Comparison of ENCODE assay signal across 22 cellular contexts in genomic region chr5:74422671-74423070, GRCh38.
A peak's percentile ranks its signal among the peaks of the same experiment; 100 is the strongest.
DNase-seq lines count a peak whose midpoint lies in the region; ATAC-seq, FAIRE-seq and TF ChIP-seq lines count a peak whose summit lies in the region.
"Had no signal": no experiment of that assay in that cellular context is flagged by ENCODE, and none has a peak within 500 bp of the region (broad histone marks: within the 10 kb centered on the region; RNA-seq: fewer than 3 reads in every experiment).

No MANE protein-coding gene starts in this region.

- H3K18ac ChIP-seq in neuronal stem cell (ENCODE audit: low read length), result no peak overlapping the region

- no peak overlapping the region for H3K14ac ChIP-seq in neuronal stem cell (ENCODE audit: low read length)

- no peak overlapping the region for H2AFZ ChIP-seq in astrocyte (ENCODE audit: low read depth, low read length)
- peak overlapping the region; percentile 33 for H2AFZ ChIP-seq in neuronal stem cell (ENCODE audit: low read length)

- H4K20me1 ChIP-seq in astrocyte (ENCODE audit: insufficient read depth, low read length), result no peaks in the 10 kb centered on the region
- H4K20me1 ChIP-seq: BLaER1 had no signal

- FAIRE-seq in astrocyte (lab: Jason Lieb, UNC), result no peak
- FAIRE-seq: A204.1, D721Med, GM12878, HepG2 had no signal

- no peak for ATAC-seq in HG03196 (IDR thresholded peaks at IDR 0.05; ENCODE audit: unreplicated experiment)
- ATAC-seq: GM12878, HepG2 had no signal

- peak; percentile 15 for DNase-seq in CD1c-positive myeloid dendritic cell (ENCODE audit: extremely low spot score)
- peak; percentile 32 for DNase-seq in M059J (ENCODE audit: low read depth)
- DNase-seq in astrocyte (ENCODE audit: low read depth), result no peak
- DNase-seq in neuronal stem cell (ENCODE audit: low spot score), result no peak
- no peak for DNase-seq in activated CD8-positive, alpha-beta memory T cell treated with anti-CD3 and anti-CD28 coated beads, Interleukin-2, amount 50 U/mL, for 4 hours
- DNase-seq in immature natural killer cell, result no peak
- DNase-seq: CD4-positive, alpha-beta T cell; GDM1; KBM-7; MM.1S; NCI-H2029; NCI-H446; NCI-H526; NCI-H82; SHP77 had no signal

- H3K27ac ChIP-seq in astrocyte (ENCODE audit: low read depth, low read length) (no peak overlapping the region), neuronal stem cell (replicated peaks; ENCODE audit: low read length) (no peak overlapping the region)
- H3K27ac ChIP-seq: BLaER1, RWPE1 had no signal

- H3K4me3 Mint-ChIP-seq in astrocyte (ENCODE audit: unreplicated experiment), result peak overlapping the region; percentile 71
- no peak overlapping the region for H3K4me3 Mint-ChIP-seq in immature natural killer cell
- H3K4me3 Mint-ChIP-seq: CD4-positive, alpha-beta T cell had no signal

- no peak overlapping the region for H2AK5ac ChIP-seq in neuronal stem cell (ENCODE audit: low read depth, low read length)

- H3K4me2 ChIP-seq in astrocyte (ENCODE audit: low read length), result no peak overlapping the region
- no peak overlapping the region for H3K4me2 ChIP-seq in neuronal stem cell (ENCODE audit: insufficient read depth, low read length, poor library complexity, severe bottlenecking)
- H3K4me2 ChIP-seq: BLaER1 had no signal

- peak overlapping the region; percentile 85 for H3K27ac Mint-ChIP-seq in astrocyte (ENCODE audit: unreplicated experiment)
- no peak overlapping the region for H3K27ac Mint-ChIP-seq in immature natural killer cell
- H3K27ac Mint-ChIP-seq: CD4-positive, alpha-beta T cell had no signal

- H3K9me3 Mint-ChIP-seq in astrocyte (ENCODE audit: unreplicated experiment), result no peaks in the 10 kb centered on the region
- no peaks in the 10 kb centered on the region for H3K9me3 Mint-ChIP-seq in immature natural killer cell
- H3K9me3 Mint-ChIP-seq: CD4-positive, alpha-beta T cell had no signal

- no peak overlapping the region for H2BK5ac ChIP-seq in neuronal stem cell (ENCODE audit: low read length)

- no peak overlapping the region for H4K91ac ChIP-seq in neuronal stem cell (ENCODE audit: low read depth, low read length, poor library complexity)

- no peak overlapping the region for H3K4ac ChIP-seq in neuronal stem cell (ENCODE audit: low read length)

- H3K4me1 ChIP-seq in astrocyte (ENCODE audit: insufficient read depth, low read length), result no peaks in the 10 kb centered on the region
- H3K4me1 ChIP-seq in neuronal stem cell (ENCODE audit: control insufficient read depth in 2 of 2, insufficient read depth in 1 of 2, low read depth in 1 of 2, low read length in 2 of 2), result peaks cover 2 to 4% of the 10 kb centered on the region in 2 donors
- H3K4me1 ChIP-seq: BLaER1 had no signal

- H3K27me3 Mint-ChIP-seq in astrocyte (ENCODE audit: low read depth, unreplicated experiment), result peaks cover 2% of the 10 kb centered on the region
- H3K27me3 Mint-ChIP-seq in immature natural killer cell (ENCODE audit: low read depth in 3 of 3), result peaks cover 4 to 5% (median 4%) of the 10 kb centered on the region in 3 donors

- no peak overlapping the region for H3K4me3 ChIP-seq in astrocyte (ENCODE audit: insufficient read depth, low read depth, low read length)
- no peak overlapping the region for H3K4me3 ChIP-seq in neuronal stem cell (ENCODE audit: low read length in 2 of 2)
- H3K4me3 ChIP-seq: BLaER1, GM12878 had no signal

- TF ChIP-seq CTCF in astrocyte (IDR thresholded peaks at IDR 0.05; ENCODE audit: insufficient read depth, low read depth, low read length), result no peak

- no peaks in the 10 kb centered on the region for H3K79me2 ChIP-seq in astrocyte (ENCODE audit: insufficient read depth, low read length)

- H3K9me3 ChIP-seq in astrocyte (ENCODE audit: insufficient read depth, low read depth, low read length), result no peaks in the 10 kb centered on the region
- H3K9me3 ChIP-seq in neuronal stem cell (replicated peaks in 1 of 2; ENCODE audit: control insufficient read depth in 2 of 2, insufficient read depth in 1 of 2, low read depth in 1 of 2, low read length in 2 of 2), result no peaks in the 10 kb centered on the region
- H3K9me3 ChIP-seq: BLaER1 had no signal

- H3K27me3 ChIP-seq in astrocyte (ENCODE audit: insufficient read depth, low read length) (no peaks in the 10 kb centered on the region), neuronal stem cell (ENCODE audit: control insufficient read depth in 3 of 3, insufficient read depth in 3 of 3, low read depth in 1 of 3, low read length in 3 of 3) (no peaks in the 10 kb centered on the region)
- H3K27me3 ChIP-seq: BLaER1 had no signal

- no peak overlapping the region for H2BK120ac ChIP-seq in neuronal stem cell (ENCODE audit: low read depth, low read length)

- peaks cover 4% of the 10 kb centered on the region for H3K36me3 Mint-ChIP-seq in astrocyte (ENCODE audit: low read depth, unreplicated experiment)
- H3K36me3 Mint-ChIP-seq in immature natural killer cell, result peaks cover 0 to 3% (median 0%) of the 10 kb centered on the region in 3 donors

- H4K8ac ChIP-seq in neuronal stem cell (ENCODE audit: low read depth, low read length), result no peak overlapping the region

- no peak overlapping the region for H2BK15ac ChIP-seq in neuronal stem cell (ENCODE audit: low read length)

- H2BK12ac ChIP-seq in neuronal stem cell (ENCODE audit: low read length), result no peak overlapping the region

- no peaks in the 10 kb centered on the region for H3K36me3 ChIP-seq in astrocyte (ENCODE audit: insufficient read depth, low read length)
- H3K36me3 ChIP-seq in neuronal stem cell (replicated peaks in 1 of 2; ENCODE audit: control insufficient read depth in 2 of 2, insufficient read depth in 2 of 2, low read length in 2 of 2), result no peaks in the 10 kb centered on the region
- H3K36me3 ChIP-seq: BLaER1 had no signal

- peaks cover 19% of the 10 kb centered on the region for H3K4me1 Mint-ChIP-seq in astrocyte (ENCODE audit: low read depth, unreplicated experiment)
- no peaks in the 10 kb centered on the region for H3K4me1 Mint-ChIP-seq in immature natural killer cell

- H3K23ac ChIP-seq in neuronal stem cell (ENCODE audit: low read depth, low read length, poor library complexity), result no peak overlapping the region

- H3K9ac ChIP-seq in astrocyte (ENCODE audit: low read length) (no peak overlapping the region), neuronal stem cell (ENCODE audit: low read depth, low read length, poor library complexity) (no peak overlapping the region)
- H3K9ac ChIP-seq: BLaER1 had no signal

- WGBS in neuronal stem cell (ENCODE audit: extremely low coverage in 2 of 2, insufficient read length in 2 of 2, insufficient replicate concordance in 1 of 2), 2 donors, result no CpG with 5 or more reads among the region's 4 CpGs

- H3K79me1 ChIP-seq in neuronal stem cell (ENCODE audit: low read depth, low read length), result no peaks in the 10 kb centered on the region

Comparison
In these comparisons a context has a peak if more than half of its experiments do, and no peak if none do; other contexts are left out.
1. DNase-seq: peak in CD1c-positive myeloid dendritic cell (single experiment) and M059J (single experiment); none in astrocyte (single experiment), neuronal stem cell (single experiment), activated CD8-positive, alpha-beta memory T cell treated with anti-CD3 and anti-CD28 coated beads, Interleukin-2, amount 50 U/mL, for 4 hours (single experiment) and immature natural killer cell (0 of 3).